In the genomic region with DNA sequence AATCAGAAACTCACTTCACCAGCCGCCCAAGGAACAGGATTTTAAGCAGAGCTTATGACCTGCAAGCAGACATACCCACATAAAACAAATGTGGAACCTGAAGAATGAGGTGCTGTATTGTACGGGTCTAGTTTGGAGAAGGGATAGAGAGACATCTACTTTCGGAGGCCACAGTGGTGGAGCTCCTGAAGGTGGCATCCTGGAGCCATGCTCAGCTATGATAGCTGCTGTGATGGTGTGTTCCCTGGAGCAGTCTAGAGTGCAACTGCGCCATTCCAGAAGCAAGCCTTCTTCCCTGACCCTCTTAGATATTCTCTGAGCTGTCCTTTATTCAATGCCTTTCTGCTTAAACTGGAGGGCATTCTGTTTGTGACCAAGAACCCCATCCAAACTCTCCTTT, we compare ENCODE assay signal across 27 cellular contexts.
"Had no signal": no experiment of that assay in that cellular context is flagged by ENCODE, and none has a peak within 500 bp of the region (broad histone marks: within the 10 kb centered on the region; RNA-seq: fewer than 3 reads in every experiment).

No MANE protein-coding gene starts in this region.

- DNase-seq: activated CD4-positive, alpha-beta memory T cell treated with anti-CD3 and anti-CD28 coated beads, Interleukin-2, amount 10 ng/mL, durations not matched to agents 7 days and 5 days; activated CD4-positive, alpha-beta T cell treated with anti-CD3 and anti-CD28 coated beads, Interleukin-2, amount 10 ng/mL, durations not matched to agents 7 days and 5 days; activated CD4-positive, CD25-positive, alpha-beta regulatory T cell treated with anti-CD3 and anti-CD28 coated beads, Interleukin-2, amount 50 U/mL, for 72 hours; activated CD8-positive, alpha-beta memory T cell treated with anti-CD3 and anti-CD28 coated beads, Interleukin-2, amount 50 U/mL, for 48 hours; activated gamma-delta T cell; activated naive CD8-positive, alpha-beta T cell treated with anti-CD3 and anti-CD28 coated beads, Interleukin-2, amount 50 U/mL, for 24 hours; activated T-cell treated with anti-CD3 and anti-CD28 coated beads, Interleukin-2, amount 50 U/mL, for 24 hours; amygdala; central memory CD4-positive, alpha-beta T cell; esophagus squamous epithelium; left lung; lower lobe of right lung; mesenchymal stem cell; natural killer cell; occipital lobe; psoas muscle; stimulated activated CD4-positive, alpha-beta T cell treated with anti-CD3 and anti-CD28 coated beads, Interleukin-1b, Interleukin-23, amount 100 ng/mL, for 48 hours; stimulated activated CD4-positive, alpha-beta T cell treated with anti-CD3 and anti-CD28 coated beads, Interleukin-4, amount 100 ng/mL, for 4 hours; stimulated activated CD8-positive, alpha-beta memory T cell treated with anti-CD3 and anti-CD28 coated beads, Interleukin-4, amount 100 ng/mL, for 48 hours; stimulated activated naive CD8-positive, alpha-beta T cell treated with anti-CD3 and anti-CD28 coated beads, Interleukin-15, amount 100 ng/mL, for 72 hours; substantia nigra; upper lobe of left lung had no signal

- H3K4me2 ChIP-seq: neural progenitor cell, smooth muscle cell had no signal

- H3K36me3 ChIP-seq: esophagus squamous epithelium, left lung, lower lobe of right lung, neural progenitor cell, upper lobe of left lung had no signal

- ATAC-seq: activated naive CD8-positive, alpha-beta T cell treated with anti-CD3 and anti-CD28 coated beads, Interleukin-2, amount 50 U/mL, for 24 hours; left lung; lower lobe of right lung; natural killer cell; psoas muscle; stimulated activated memory B cell treated with anti-CD40 and anti-IgM and Interleukin-4, amounts not matched to agents 10 μg/mL and 1 μg/mL and 100 μg/mL, for 72 hours; stimulated activated naive CD8-positive, alpha-beta T cell treated with anti-CD3 and anti-CD28 coated beads, Interleukin-15, amount 100 ng/mL, for 72 hours had no signal

- H3K27ac ChIP-seq: epithelial cell of prostate, esophagus squamous epithelium, left lung, lower lobe of right lung, neural progenitor cell, parathyroid adenoma, psoas muscle, upper lobe of left lung had no signal

- H3K27me3 ChIP-seq: left lung, neural progenitor cell, upper lobe of left lung had no signal

- H2AFZ ChIP-seq: neural progenitor cell, parathyroid adenoma had no signal

- H3K9me3 ChIP-seq: esophagus squamous epithelium, left lung, lower lobe of right lung, psoas muscle, upper lobe of left lung had no signal

- H3K4me1 ChIP-seq: esophagus squamous epithelium, left lung, lower lobe of right lung, parathyroid adenoma, psoas muscle, upper lobe of left lung had no signal

- H3K9ac ChIP-seq: neural progenitor cell, parathyroid adenoma had no signal

- H3K79me2 ChIP-seq: parathyroid adenoma had no signal

- H3K4me3 ChIP-seq: esophagus squamous epithelium, left lung, lower lobe of right lung, neural progenitor cell, psoas muscle, smooth muscle cell, upper lobe of left lung had no signal
